Comparison of ENCODE assay signal across 9 cellular contexts in genomic region chr11:66891849-66892660, GRCh38. TPM values are rescaled to one million over a fixed set of nuclear protein-coding genes. Genes with fewer than 3 reads are reported as not detected.
DNase-seq lines count a peak whose midpoint lies in the region; ATAC-seq, FAIRE-seq and TF ChIP-seq lines count a peak whose summit lies in the region.
"Had no signal": no experiment of that assay in that cellular context is flagged by ENCODE, and none has a peak within 500 bp of the region (broad histone marks: within the 10 kb centered on the region; RNA-seq: fewer than 3 reads in every experiment).

No MANE protein-coding gene starts in this region.

- H3K36me3 Mint-ChIP-seq in activated naive CD8-positive, alpha-beta T cell treated with anti-CD3 and anti-CD28 coated beads for 36 hours, result peaks cover 4% of the 10 kb centered on the region
- no peaks in the 10 kb centered on the region for H3K36me3 Mint-ChIP-seq in type B pancreatic cell

- peaks cover 0 to 19% of the 10 kb centered on the region in 2 experiments; a peak in 2 of 5 replicates for H3K36me3 ChIP-seq in HepG2 (replicated peaks in 1 of 2; ENCODE audit: control insufficient read depth in 1 of 2, insufficient read depth in 2 of 2, low read length in 2 of 2)

- no peak overlapping the region for H3K4me3 ChIP-seq in HepG2 (replicated peaks in 1 of 3; ENCODE audit: insufficient read depth in 1 of 3, low read depth in 2 of 3, low read length in 3 of 3)

- H4K20me1 ChIP-seq in HepG2 (ENCODE audit: insufficient read depth, low read length), result no peaks in the 10 kb centered on the region

- no peaks in the 10 kb centered on the region for H3K27me3 Mint-ChIP-seq in activated naive CD8-positive, alpha-beta T cell treated with anti-CD3 and anti-CD28 coated beads for 36 hours
- no peaks in the 10 kb centered on the region for H3K27me3 Mint-ChIP-seq in type B pancreatic cell

- no peak overlapping the region for H3K4me3 Mint-ChIP-seq in activated naive CD8-positive, alpha-beta T cell treated with anti-CD3 and anti-CD28 coated beads for 36 hours
- H3K4me3 Mint-ChIP-seq in type B pancreatic cell, result no peak overlapping the region

- TF ChIP-seq POLR2A in HepG2 (IDR thresholded peaks at IDR 0.05; ENCODE audit: insufficient read depth in 1 of 2, low read depth in 2 of 2, low read length in 2 of 2), result no peak

- TF ChIP-seq EP300 in HepG2 (IDR thresholded peaks at IDR 0.05; ENCODE audit: low read depth in 2 of 2, low read length in 2 of 2) (peak in 1 of 2 experiments; percentile 63; a peak in 1 of 4 replicates), HepG2 (CRISPR knock-in tag; IDR thresholded peaks at IDR 0.05; ENCODE audit: borderline replicate concordance) (0 out of 2 replicates have a peak, but pooled peaks have one; percentile 43)

- H3K27ac Mint-ChIP-seq in activated naive CD8-positive, alpha-beta T cell treated with anti-CD3 and anti-CD28 coated beads for 36 hours, result no peak overlapping the region
- H3K27ac Mint-ChIP-seq in type B pancreatic cell, result peak overlapping the region; percentile 77

- 67% methylated on average over 14 of the region's 14 CpGs for WGBS in HepG2 (ENCODE audit: low lambda C conversion rate)

- DNase-seq in activated gamma-delta T cell treated with anti-CD3 and anti-CD28 coated beads, Interleukin-2, amount 50 U/mL, for 16 hours (ENCODE audit: low read depth), result peak; percentile 6
- no peak for DNase-seq in activated gamma-delta T cell (lab: John Stamatoyannopoulos, UW)
- DNase-seq in NOMO-1 treated with dmso at 0.1 percent for 144 hours (lab: John Stamatoyannopoulos, UW; ENCODE audit: unreplicated experiment), result peak; percentile 54
- peak; percentile 41 for DNase-seq in activated naive CD8-positive, alpha-beta T cell treated with anti-CD3 and anti-CD28 coated beads for 36 hours
- peak; percentile 88 for DNase-seq in HepG2 (ENCODE audit: low spot score)
- no peak for DNase-seq in type B pancreatic cell (ENCODE audit: extremely low spot score, unreplicated experiment)
- DNase-seq in NCI-H1694 treated with DMSO at 0.1 percent for 48 hours (lab: John Stamatoyannopoulos, UW), result no peak

- in situ Hi-C loops in HepG2 (cut with HindIII; ENCODE audit: extremely low pct_ligation_motif_present, low pct_unique_long_range_greater_than_20kb), result no loop called here

- peak; percentile 93 for ATAC-seq in HG02870 (IDR thresholded peaks at IDR 0.05; ENCODE audit: unreplicated experiment)
- ATAC-seq in HepG2, result peak; percentile 89

- BruUV-seq in HepG2 (replicated peaks; lab: Mats Ljungman, UMichigan), result no TSS peak

- no peak overlapping the region for H3K9ac ChIP-seq in HepG2 (ENCODE audit: insufficient read depth, low read depth, low read length)

- no peak for TF ChIP-seq RAD21 in HepG2 (CRISPR knock-in tag; IDR thresholded peaks at IDR 0.05)

- no peaks in the 10 kb centered on the region for H3K9me3 ChIP-seq in HepG2 (ENCODE audit: low read length)

- POLR2A ChIA-PET in HepG2 (lab: Yijun Ruan, JAX), result interaction anchor here (1.0 to 2.7 kb wide), 3 partner anchors 10 to 49 kb away, joined by 4 to 18 read pairs (median 7); partner anchors contain the start of gene RCE1

- peaks cover 33% of the 10 kb centered on the region for H3K79me2 ChIP-seq in HepG2 (ENCODE audit: insufficient read depth, low read length)

- peaks cover 2% of the 10 kb centered on the region for H3K9me3 Mint-ChIP-seq in activated naive CD8-positive, alpha-beta T cell treated with anti-CD3 and anti-CD28 coated beads for 36 hours
- no peaks in the 10 kb centered on the region for H3K9me3 Mint-ChIP-seq in type B pancreatic cell

- H3K27me3 ChIP-seq in HepG2 (ENCODE audit: control insufficient read depth in 1 of 2, insufficient read depth in 2 of 2, low read length in 2 of 2), result no peaks in the 10 kb centered on the region

- CTCF ChIA-PET in HepG2 (lab: Yijun Ruan, JAX; ENCODE audit: low intra/inter-chr PET ratio, low total read pairs), result no interaction called here

- H3K4me1 Mint-ChIP-seq in activated naive CD8-positive, alpha-beta T cell treated with anti-CD3 and anti-CD28 coated beads for 36 hours, result peaks cover 7% of the 10 kb centered on the region
- peaks cover 16% of the 10 kb centered on the region for H3K4me1 Mint-ChIP-seq in type B pancreatic cell (ENCODE audit: unreplicated experiment)

- H2AFZ ChIP-seq in HepG2 (ENCODE audit: low read length), result no peak overlapping the region

- TF ChIP-seq CTCF in HepG2 (CRISPR knock-in tag; IDR thresholded peaks at IDR 0.05) (peak; percentile 52), type B pancreatic cell (conservative IDR thresholded peaks at IDR 0.05) (no peak)

- intact Hi-C loops in HepG2 (cut with micrococcal nuclease; ENCODE audit: unreplicated experiment), result no loop called here

- no peak overlapping the region for H3K4me2 ChIP-seq in HepG2 (ENCODE audit: low read depth, low read length)

- peak overlapping the region; percentile 22 for H3K27ac ChIP-seq in HepG2 (ENCODE audit: extremely low read length, insufficient read depth, low read length)

- H3K4me1 ChIP-seq in HepG2 (ENCODE audit: insufficient read depth, low read length), result peaks cover 37% of the 10 kb centered on the region

- FAIRE-seq in HepG2 (lab: Jason Lieb, UNC), result peak; percentile 61
- FAIRE-seq: G401.6 had no signal

TF ChIP-seq in HepG2, 621 proteins besides CTCF, POLR2A, EP300 and RAD21 (continues in another document):
- TF ChIP-seq PITX1 (CRISPR knock-in tag; IDR thresholded peaks at IDR 0.05), result no peak
- no peak for TF ChIP-seq RARG (CRISPR knock-in tag; IDR thresholded peaks at IDR 0.05; ENCODE audit: low read depth)
- peak; percentile 60 for TF ChIP-seq JUNB (CRISPR knock-in tag; IDR thresholded peaks at IDR 0.05; ENCODE audit: borderline replicate concordance)
- TF ChIP-seq GATAD1 (CRISPR knock-in tag; IDR thresholded peaks at IDR 0.05), result 0 out of 2 replicates have a peak, but pooled peaks have one; percentile 16
- 0 out of 2 replicates have a peak, but pooled peaks have one; percentile 37 for TF ChIP-seq KDM3A (CRISPR knock-in tag; IDR thresholded peaks at IDR 0.05; ENCODE audit: low read depth)
- TF ChIP-seq ZNF570 (CRISPR knock-in tag; IDR thresholded peaks at IDR 0.05; ENCODE audit: borderline replicate concordance), result no peak
- no peak for TF ChIP-seq ZNF83 (CRISPR knock-in tag; IDR thresholded peaks at IDR 0.05; ENCODE audit: borderline replicate concordance)

RNA-seq across cellular contexts. Expression of gene LRFN4, which starts 35.2 kb away (rescaled TPM):
- 10 to 100 TPM; 36.3 to 37.8 TPM for total RNA-seq in activated naive CD8-positive, alpha-beta T cell treated with anti-CD3 and anti-CD28 coated beads for 36 hours
- total RNA-seq in HepG2 (2016; rRNA removed; fragmentation: Illumina TruSeq; extraction: Trizol) (4.4 and 6.8 TPM in 2 replicates), type B pancreatic cell (ENCODE audit: low replicate concordance) (10.1 and 28.5 TPM in 2 replicates)
- total RNA-seq in HepG2 (2016; cell fraction: cytosol; rRNA removed; fragmentation: Illumina TruSeq; extraction: Trizol; ENCODE audit: low read depth), result 1.1 TPM in 2 replicates
- 3.5 and 6.4 TPM in 2 replicates for total RNA-seq in HepG2 (2016; cell fraction: insoluble cytoplasmic fraction; rRNA removed; fragmentation: Illumina TruSeq; extraction: Trizol)
- total RNA-seq in HepG2 (2016; cell fraction: membrane; rRNA removed; fragmentation: Illumina TruSeq; extraction: Trizol), result 4.1 and 5.5 TPM in 2 replicates
- total RNA-seq in HepG2 (2016; cell fraction: nucleus; rRNA removed; fragmentation: Illumina TruSeq; extraction: Trizol), result 2.9 and 5.5 TPM in 2 replicates
- polyA plus RNA-seq in HepG2 (2011; rRNA removed), result 1.3 and 2.4 TPM in 2 replicates
- 1.7 and 3.3 TPM in 2 replicates for polyA plus RNA-seq in HepG2 (2011; cell fraction: cytosol; rRNA removed)
- polyA plus RNA-seq in HepG2 (2011; cell fraction: nucleus; rRNA removed), result 7.1 and 9.6 TPM in 2 replicates
- 1.2 and 2.5 TPM in 2 replicates for polyA plus RNA-seq in HepG2 (2012)
- 1.4 and 1.5 TPM in 2 replicates for polyA plus RNA-seq in HepG2 (2016; cell fraction: cytosol; fragmentation: Illumina TruSeq; extraction: Trizol; ENCODE audit: low read depth)
- 3.8 and 4.4 TPM in 2 replicates for polyA plus RNA-seq in HepG2 (2016; cell fraction: insoluble cytoplasmic fraction; fragmentation: Illumina TruSeq; extraction: Trizol; ENCODE audit: low read depth)
- polyA plus RNA-seq in HepG2 (2016; cell fraction: membrane; fragmentation: Illumina TruSeq; extraction: Trizol; ENCODE audit: low read depth), result 3.3 and 4.1 TPM in 2 replicates
- polyA plus RNA-seq in HepG2 (2016; cell fraction: nucleus; fragmentation: Illumina TruSeq; extraction: Trizol; ENCODE audit: insufficient read depth, low read depth), result 7.3 and 8.5 TPM in 2 replicates
- polyA minus RNA-seq in HepG2 (2011; rRNA and poly(A)+ RNA removed; ENCODE audit: low replicate concordance), result 3.9 and 38.9 TPM in 2 replicates
- 2.7 and 3.0 TPM in 2 replicates for polyA minus RNA-seq in HepG2 (2011; cell fraction: cytosol; rRNA and poly(A)+ RNA removed)
- 1.1 and 1.5 TPM in 2 replicates for polyA minus RNA-seq in HepG2 (2011; cell fraction: nucleus; rRNA and poly(A)+ RNA removed)

RNA-seq across cellular contexts. Expression of gene RCE1, which starts 48.8 kb away (rescaled TPM):
- 10 to 100 TPM; 26.8 to 31.1 TPM for total RNA-seq in activated naive CD8-positive, alpha-beta T cell treated with anti-CD3 and anti-CD28 coated beads for 36 hours
- total RNA-seq in HepG2 (2016; rRNA removed; fragmentation: Illumina TruSeq; extraction: Trizol), result 8.0 and 22.2 TPM in 2 replicates
- total RNA-seq in HepG2 (2016; cell fraction: cytosol; rRNA removed; fragmentation: Illumina TruSeq; extraction: Trizol; ENCODE audit: low read depth), result 5.3 and 5.8 TPM in 2 replicates
- 8.3 and 23.5 TPM in 2 replicates for total RNA-seq in HepG2 (2016; cell fraction: insoluble cytoplasmic fraction; rRNA removed; fragmentation: Illumina TruSeq; extraction: Trizol)
- 9.8 and 10.6 TPM in 2 replicates for total RNA-seq in HepG2 (2016; cell fraction: membrane; rRNA removed; fragmentation: Illumina TruSeq; extraction: Trizol)
- 18.1 and 22.0 TPM in 2 replicates for total RNA-seq in HepG2 (2016; cell fraction: nucleus; rRNA removed; fragmentation: Illumina TruSeq; extraction: Trizol)
- 22.4 and 29.3 TPM in 2 replicates for polyA plus RNA-seq in HepG2 (2011; rRNA removed)
- 18.4 and 29.0 TPM in 2 replicates for polyA plus RNA-seq in HepG2 (2011; cell fraction: cytosol; rRNA removed)
- 56.2 and 66.8 TPM in 2 replicates for polyA plus RNA-seq in HepG2 (2011; cell fraction: nucleus; rRNA removed)
- polyA plus RNA-seq in HepG2 (2012), result 14.4 and 22.1 TPM in 2 replicates
- 5.7 and 6.5 TPM in 2 replicates for polyA plus RNA-seq in HepG2 (2016; cell fraction: cytosol; fragmentation: Illumina TruSeq; extraction: Trizol; ENCODE audit: low read depth)
- polyA plus RNA-seq in HepG2 (2016; cell fraction: insoluble cytoplasmic fraction; fragmentation: Illumina TruSeq; extraction: Trizol; ENCODE audit: low read depth), result 9.5 and 11.9 TPM in 2 replicates
- 8.8 and 9.5 TPM in 2 replicates for polyA plus RNA-seq in HepG2 (2016; cell fraction: membrane; fragmentation: Illumina TruSeq; extraction: Trizol; ENCODE audit: low read depth)
- polyA plus RNA-seq in HepG2 (2016; cell fraction: nucleus; fragmentation: Illumina TruSeq; extraction: Trizol; ENCODE audit: insufficient read depth, low read depth), result 41.3 and 46.5 TPM in 2 replicates
- polyA minus RNA-seq in HepG2 (2011; rRNA and poly(A)+ RNA removed; ENCODE audit: low replicate concordance), result 40.2 and 41.8 TPM in 2 replicates
- polyA minus RNA-seq in HepG2 (2011; cell fraction: cytosol; rRNA and poly(A)+ RNA removed), result 11.0 and 11.1 TPM in 2 replicates
- 16.7 and 18.8 TPM in 2 replicates for polyA minus RNA-seq in HepG2 (2011; cell fraction: nucleus; rRNA and poly(A)+ RNA removed)
- 25.0 and 29.9 TPM in 2 replicates for total RNA-seq in type B pancreatic cell (ENCODE audit: low replicate concordance)

Comparison
In these comparisons a context has a peak if more than half of its experiments do, and no peak if none do; other contexts are left out.
1. DNase-seq: peak in activated gamma-delta T cell treated with anti-CD3 and anti-CD28 coated beads, Interleukin-2, amount 50 U/mL, for 16 hours (single experiment), NOMO-1 treated with dmso at 0.1 percent for 144 hours (single experiment), activated naive CD8-positive, alpha-beta T cell treated with anti-CD3 and anti-CD28 coated beads for 36 hours (single experiment) and HepG2 (single experiment); none in activated gamma-delta T cell (single experiment), type B pancreatic cell (single experiment) and NCI-H1694 treated with DMSO at 0.1 percent for 48 hours (single experiment).